In the genomic region with DNA sequence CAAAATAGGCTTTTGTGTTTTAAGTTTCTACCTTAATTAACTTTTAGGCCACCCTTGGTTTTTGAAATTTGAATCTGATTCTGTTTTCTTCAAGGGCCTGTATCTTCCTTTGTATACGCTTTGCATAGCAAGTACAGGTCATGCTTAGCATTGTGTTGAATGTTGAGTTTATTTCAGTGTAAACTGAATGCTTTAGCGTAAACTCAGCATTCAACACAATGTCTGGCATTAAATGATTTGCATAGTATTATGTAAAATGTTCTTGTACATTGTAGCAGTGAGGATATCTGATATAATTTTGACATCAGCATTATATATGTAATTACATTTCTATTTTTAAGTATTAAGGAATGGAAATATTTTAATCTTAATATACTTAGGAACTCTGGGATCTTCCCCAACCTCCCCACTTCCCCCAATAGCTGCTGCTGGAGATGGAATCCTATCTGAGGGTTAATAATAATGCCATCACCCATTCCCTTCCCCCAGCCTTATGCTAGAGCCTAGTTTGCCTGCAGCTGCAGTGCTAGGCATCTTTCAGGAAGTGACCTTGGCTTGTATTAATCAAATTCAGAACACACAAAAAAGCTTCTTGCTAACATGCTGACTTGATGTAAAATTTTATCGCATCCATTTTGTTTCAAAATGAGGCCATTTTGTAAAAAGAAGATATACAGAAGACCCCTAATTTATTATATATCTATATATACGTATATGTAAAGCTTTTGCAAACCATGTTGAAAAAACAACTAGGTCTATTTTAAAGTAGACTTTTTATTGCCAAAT, we compare ENCODE assay signal across 8 cellular contexts.
A peak's percentile ranks its signal among the peaks of the same experiment; 100 is the strongest.
DNase-seq lines count a peak whose midpoint lies in the region; ATAC-seq and TF ChIP-seq lines count a peak whose summit lies in the region.

No MANE protein-coding gene starts in this region.

- ATAC-seq in GM21526 (IDR thresholded peaks at IDR 0.05; ENCODE audit: low FRiP score, unreplicated experiment) (no peak), GM21786 (IDR thresholded peaks at IDR 0.05; ENCODE audit: unreplicated experiment) (no peak)

- no peak overlapping the region for H3K27ac Mint-ChIP-seq in endodermal cell

- H3K4me3 ChIP-seq in endodermal cell (ENCODE audit: low read length), result no peak overlapping the region

- H3K9me3 Mint-ChIP-seq in endodermal cell, result peaks cover 21% of the 10 kb centered on the region

- no peak overlapping the region for H3K9ac ChIP-seq in endodermal cell (ENCODE audit: extremely low read depth, low read length, poor library complexity, severe bottlenecking)

- no peaks in the 10 kb centered on the region for H3K27me3 ChIP-seq in endodermal cell (ENCODE audit: control insufficient read depth, insufficient read depth, low read length, poor library complexity, severe bottlenecking)

- in situ Hi-C loops in SK-MEL-5 (cut with HindIII; ENCODE audit: low pct_unique_long_range_greater_than_20kb, low sequenced_read_pairs), result no loop called here

- peak; percentile 44 for DNase-seq in COLO829 (ENCODE audit: low spot score)
- DNase-seq in LHCN-M2 (ENCODE audit: low read depth), result peak; percentile 18
- DNase-seq in SK-MEL-5 (ENCODE audit: low read depth, low spot score), result peak; percentile 33
- peak; percentile 54 for DNase-seq in iris pigment epithelial cell (ENCODE audit: low read depth)
- no peak for DNase-seq in SW 1271 (lab: John Stamatoyannopoulos, UW)
- no peak for DNase-seq in endodermal cell

- H3K4me3 Mint-ChIP-seq in endodermal cell, result no peak overlapping the region

- H3K9me3 ChIP-seq in endodermal cell (ENCODE audit: control insufficient read depth, low read length), result peaks cover 25% of the 10 kb centered on the region

- H3K36me3 ChIP-seq in endodermal cell (ENCODE audit: control insufficient read depth, insufficient read depth, low read length), result no peaks in the 10 kb centered on the region

- H3K4me1 Mint-ChIP-seq in endodermal cell, result peaks cover 38% of the 10 kb centered on the region

- H3K36me3 Mint-ChIP-seq in endodermal cell (ENCODE audit: low read depth), result peaks cover 19% of the 10 kb centered on the region

- 83% methylated on average over 2 of the region's 4 CpGs; no CpG with 5 or more reads in 1 of the 2 experiments for WGBS in endodermal cell (ENCODE audit: insufficient coverage in 1 of 2, insufficient read length in 1 of 2), 2 experiments

- no peak for TF ChIP-seq CTCF in endodermal cell (conservative IDR thresholded peaks at IDR 0.05)

- no peak overlapping the region for H3K27ac ChIP-seq in endodermal cell (ENCODE audit: low read depth, low read length)

- peaks cover 9% of the 10 kb centered on the region for H3K4me1 ChIP-seq in endodermal cell (ENCODE audit: control insufficient read depth, insufficient read depth, low read length)

- H3K27me3 Mint-ChIP-seq in endodermal cell (ENCODE audit: insufficient read depth), result no peaks in the 10 kb centered on the region

Comparison
In these comparisons a context has a peak if more than half of its experiments do, and no peak if none do; other contexts are left out.
1. DNase-seq: peak in COLO829 (single experiment), LHCN-M2 (single experiment), SK-MEL-5 (single experiment) and iris pigment epithelial cell (single experiment); none in SW 1271 (0 of 2) and endodermal cell (single experiment).